1 cellular context compared by ENCODE assay signal in genomic region chr22:21917206-21917958, GRCh38.
TF ChIP-seq lines count a peak whose summit lies in the region.

No MANE protein-coding gene starts in this region.

TF ChIP-seq in IMR-90, 13 proteins besides CTCF, POLR2A, EP300 and RAD21:
- no peak for TF ChIP-seq SMC3 (IDR thresholded peaks at IDR 0.05; ENCODE audit: low read depth, low read length)
- TF ChIP-seq FOS (IDR thresholded peaks at IDR 0.05; ENCODE audit: low read depth, low read length) = no peak
- TF ChIP-seq MXI1 (IDR thresholded peaks at IDR 0.05; ENCODE audit: borderline replicate concordance, low read depth, low read length) = no peak
- TF ChIP-seq RFX5 (IDR thresholded peaks at IDR 0.05; ENCODE audit: low read depth, low read length) = no peak
- TF ChIP-seq RCOR1 (IDR thresholded peaks at IDR 0.05; ENCODE audit: insufficient replicate concordance, low read length) = no peak
- no peak for TF ChIP-seq MAFK (IDR thresholded peaks at IDR 0.05; ENCODE audit: low read depth, low read length)
- no peak for TF ChIP-seq CHD1 (IDR thresholded peaks at IDR 0.05; ENCODE audit: low read depth, low read length)
- TF ChIP-seq, protein P1, sequence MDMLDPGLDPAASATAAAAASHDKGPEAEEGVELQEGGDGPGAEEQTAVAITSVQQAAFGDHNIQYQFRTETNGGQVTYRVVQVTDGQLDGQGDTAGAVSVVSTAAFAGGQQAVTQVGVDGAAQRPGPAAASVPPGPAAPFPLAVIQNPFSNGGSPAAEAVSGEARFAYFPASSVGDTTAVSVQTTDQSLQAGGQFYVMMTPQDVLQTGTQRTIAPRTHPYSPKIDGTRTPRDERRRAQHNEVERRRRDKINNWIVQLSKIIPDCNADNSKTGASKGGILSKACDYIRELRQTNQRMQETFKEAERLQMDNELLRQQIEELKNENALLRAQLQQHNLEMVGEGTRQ (IDR thresholded peaks at IDR 0.05; ENCODE audit: low read depth, low read length) = no peak
- TF ChIP-seq, protein P2, sequence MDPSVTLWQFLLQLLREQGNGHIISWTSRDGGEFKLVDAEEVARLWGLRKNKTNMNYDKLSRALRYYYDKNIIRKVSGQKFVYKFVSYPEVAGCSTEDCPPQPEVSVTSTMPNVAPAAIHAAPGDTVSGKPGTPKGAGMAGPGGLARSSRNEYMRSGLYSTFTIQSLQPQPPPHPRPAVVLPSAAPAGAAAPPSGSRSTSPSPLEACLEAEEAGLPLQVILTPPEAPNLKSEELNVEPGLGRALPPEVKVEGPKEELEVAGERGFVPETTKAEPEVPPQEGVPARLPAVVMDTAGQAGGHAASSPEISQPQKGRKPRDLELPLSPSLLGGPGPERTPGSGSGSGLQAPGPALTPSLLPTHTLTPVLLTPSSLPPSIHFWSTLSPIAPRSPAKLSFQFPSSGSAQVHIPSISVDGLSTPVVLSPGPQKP (IDR thresholded peaks at IDR 0.05; ENCODE audit: borderline replicate concordance, low read depth, low read length) = no peak
- no peak for TF ChIP-seq NFE2L2 (IDR thresholded peaks at IDR 0.05; ENCODE audit: low read depth, low read length)
